Comparison of ENCODE assay signal across 31 cellular contexts in genomic region chr22:47283616-47284270, GRCh38.
"Had no signal": no experiment of that assay in that cellular context is flagged by ENCODE, and none has a peak within 500 bp of the region (broad histone marks: within the 10 kb centered on the region; RNA-seq: fewer than 3 reads in every experiment).

No MANE protein-coding gene starts in this region.

- H3K36me3 ChIP-seq: brain microvascular endothelial cell, esophagus muscularis mucosa, gastrocnemius medialis had no signal

- DNase-seq: activated CD4-positive, alpha-beta memory T cell treated with anti-CD3 and anti-CD28 coated beads, Interleukin-2, amount 10 ng/mL, durations not matched to agents 7 days and 5 days; activated CD4-positive, alpha-beta T cell treated with anti-CD3 and anti-CD28 coated beads for 1 hour; activated CD4-positive, alpha-beta T cell treated with anti-CD3 and anti-CD28 coated beads for 4 hours; activated CD4-positive, alpha-beta T cell treated with anti-CD3 and anti-CD28 coated beads, Interleukin-2, amount 10 ng/mL, durations not matched to agents 7 days and 5 days; activated CD4-positive, alpha-beta T cell treated with anti-CD3 and anti-CD28 coated beads, Interleukin-2, amount 50 U/mL, for 4 hours; activated CD8-positive, alpha-beta memory T cell treated with anti-CD3 and anti-CD28 coated beads, Interleukin-2, amount 50 U/mL, for 48 hours; activated gamma-delta T cell; activated naive CD4-positive, alpha-beta T cell; activated naive CD4-positive, alpha-beta T cell treated with anti-CD3 and anti-CD28 coated beads, Interleukin-2, amount 50 U/mL, for 16 hours; activated T-cell treated with anti-CD3 and anti-CD28 coated beads for 4 hours; activated T-cell treated with anti-CD3 and anti-CD28 coated beads, Interleukin-2, amount 50 U/mL, for 24 hours; activated T-cell treated with anti-CD3 and anti-CD28 coated beads, Interleukin-2, amount 50 U/mL, for 72 hours; amniotic stem cell; anterior cingulate cortex; brain microvascular endothelial cell; caudate nucleus; cortex of kidney; dermis blood vessel endothelial cell; effector CD4-positive, alpha-beta T cell; effector memory CD8-positive, alpha-beta T cell; erythroblast; foreskin keratinocyte; gastrocnemius medialis; glutamatergic neuron; T-helper 1 cell; T-helper 17 cell; T1000 had no signal

- ATAC-seq: activated T-cell treated with anti-CD3 and anti-CD28 coated beads, Interleukin-2, amount 50 U/mL, for 72 hours; effector memory CD8-positive, alpha-beta T cell; foreskin keratinocyte; gastrocnemius medialis; T-helper 17 cell; WTC11 had no signal

- H3K9me3 ChIP-seq: esophagus muscularis mucosa, gastrocnemius medialis had no signal

- H3K27me3 ChIP-seq: brain microvascular endothelial cell, foreskin keratinocyte had no signal

- H3K4me3 ChIP-seq: esophagus muscularis mucosa, gastrocnemius medialis had no signal

- H3K4me1 ChIP-seq: esophagus muscularis mucosa, foreskin keratinocyte, gastrocnemius medialis had no signal

- H3K27ac ChIP-seq: brain microvascular endothelial cell, esophagus muscularis mucosa, foreskin keratinocyte, gastrocnemius medialis had no signal

- FAIRE-seq: astrocyte, colon had no signal
